Comparison of ENCODE assay signal across 10 cellular contexts in genomic region chr5:93584531-93585053, GRCh38. TPM values are rescaled to one million over a fixed set of nuclear protein-coding genes. Genes with fewer than 3 reads are reported as not detected.
DNase-seq lines count a peak whose midpoint lies in the region; ATAC-seq and TF ChIP-seq lines count a peak whose summit lies in the region.
"Had no signal": no experiment of that assay in that cellular context is flagged by ENCODE, and none has a peak within 500 bp of the region (broad histone marks: within the 10 kb centered on the region; RNA-seq: fewer than 3 reads in every experiment).

No MANE protein-coding gene starts in this region.

- POLR2A ChIA-PET in activated CD4-positive, alpha-beta memory T cell treated with anti-CD3 and anti-CD28 coated beads for 36 hours (lab: Charles Lee): no interaction called here
- POLR2A ChIA-PET in activated CD4-positive, alpha-beta memory T cell treated with anti-CD3 and anti-CD28 coated beads, Interleukin-2, amount 10 ng/mL, durations not matched to agents 7 days and 5 days (lab: Charles Lee): no interaction called here

- DNase-seq in activated CD4-positive, alpha-beta memory T cell treated with anti-CD3 and anti-CD28 coated beads for 36 hours: no peak
- no peak for DNase-seq in activated CD4-positive, alpha-beta memory T cell treated with anti-CD3 and anti-CD28 coated beads, Interleukin-2, amount 10 ng/mL, durations not matched to agents 7 days and 5 days
- DNase-seq in SK-N-MC (ENCODE audit: low read depth, low spot score): no peak
- no peak for DNase-seq in iPS DF 6.9 (ENCODE audit: low read depth, low spot score)
- no peak for DNase-seq in testis
- no peak for DNase-seq in AML-193 (lab: John Stamatoyannopoulos, UW)
- DNase-seq: midbrain had no signal

- CTCF ChIA-PET in activated CD4-positive, alpha-beta memory T cell treated with anti-CD3 and anti-CD28 coated beads for 36 hours (lab: Charles Lee): no interaction called here
- CTCF ChIA-PET in activated CD4-positive, alpha-beta memory T cell treated with anti-CD3 and anti-CD28 coated beads, Interleukin-2, amount 10 ng/mL, durations not matched to agents 7 days and 5 days (lab: Charles Lee): no interaction called here

- H3K9me3 Mint-ChIP-seq in activated CD4-positive, alpha-beta memory T cell treated with anti-CD3 and anti-CD28 coated beads for 36 hours: no peaks in the 10 kb centered on the region
- no peaks in the 10 kb centered on the region for H3K9me3 Mint-ChIP-seq in activated CD4-positive, alpha-beta memory T cell treated with anti-CD3 and anti-CD28 coated beads, Interleukin-2, amount 10 ng/mL, durations not matched to agents 7 days and 5 days

- no peak for TF ChIP-seq POLR2A in testis (IDR thresholded peaks at IDR 0.05)

- H3K4me1 Mint-ChIP-seq in activated CD4-positive, alpha-beta memory T cell treated with anti-CD3 and anti-CD28 coated beads for 36 hours (ENCODE audit: low read depth): peaks cover 35% of the 10 kb centered on the region
- peaks cover 35% of the 10 kb centered on the region for H3K4me1 Mint-ChIP-seq in activated CD4-positive, alpha-beta memory T cell treated with anti-CD3 and anti-CD28 coated beads, Interleukin-2, amount 10 ng/mL, durations not matched to agents 7 days and 5 days

- peak overlapping the region; percentile 99 for H3K4me3 ChIP-seq in SK-N-MC
- H3K4me3 ChIP-seq in iPS DF 6.9 (ENCODE audit: low read length): peak overlapping the region; percentile 32; the same call in 1 of the 2 replicates
- peak overlapping the region; percentile 59 to 65 for H3K4me3 ChIP-seq in testis

- H3K27ac ChIP-seq in SK-N-MC (no peak overlapping the region), iPS DF 6.9 (ENCODE audit: low read length) (no peak overlapping the region), testis (peak overlapping the region in 1 of 2 donors; percentile 77)

- H3K36me3 Mint-ChIP-seq in activated CD4-positive, alpha-beta memory T cell treated with anti-CD3 and anti-CD28 coated beads for 36 hours: peaks cover 13% of the 10 kb centered on the region
- H3K36me3 Mint-ChIP-seq in activated CD4-positive, alpha-beta memory T cell treated with anti-CD3 and anti-CD28 coated beads, Interleukin-2, amount 10 ng/mL, durations not matched to agents 7 days and 5 days (ENCODE audit: low read depth): peaks cover 13% of the 10 kb centered on the region

- intact Hi-C loops in activated CD4-positive, alpha-beta memory T cell treated with anti-CD3 and anti-CD28 coated beads for 36 hours (cut with micrococcal nuclease): loop anchor here (5.0 to 10.0 kb wide), 3 partner anchors 1153 to 1270 kb away; no protein-coding TSS in a partner anchor
- intact Hi-C loops in testis (cut with DNase I; ENCODE audit: low total_unique reads): no loop called here

- peak overlapping the region; percentile 32 for H3K4me3 Mint-ChIP-seq in activated CD4-positive, alpha-beta memory T cell treated with anti-CD3 and anti-CD28 coated beads for 36 hours
- H3K4me3 Mint-ChIP-seq in activated CD4-positive, alpha-beta memory T cell treated with anti-CD3 and anti-CD28 coated beads, Interleukin-2, amount 10 ng/mL, durations not matched to agents 7 days and 5 days: no peak overlapping the region

- H3K9me3 ChIP-seq in SK-N-MC (ENCODE audit: low read depth, low read length) (no peaks in the 10 kb centered on the region), iPS DF 6.9 (ENCODE audit: control insufficient read depth, insufficient read depth, low read length) (no peaks in the 10 kb centered on the region), testis (no peaks in the 10 kb centered on the region)

- no peak overlapping the region for H3K9ac ChIP-seq in SK-N-MC (ENCODE audit: insufficient read length)

- no peak overlapping the region for H3K27ac Mint-ChIP-seq in activated CD4-positive, alpha-beta memory T cell treated with anti-CD3 and anti-CD28 coated beads for 36 hours
- no peak overlapping the region for H3K27ac Mint-ChIP-seq in activated CD4-positive, alpha-beta memory T cell treated with anti-CD3 and anti-CD28 coated beads, Interleukin-2, amount 10 ng/mL, durations not matched to agents 7 days and 5 days

- no peak for TF ChIP-seq CTCF in testis (IDR thresholded peaks at IDR 0.05)

- H3K4me1 ChIP-seq in iPS DF 6.9 (ENCODE audit: control insufficient read depth, insufficient read depth, low read length): 0 out of 2 replicates have a peak, but pooled peaks cover 2% of the 10 kb centered on the region
- H3K4me1 ChIP-seq in testis: no peaks in the 10 kb centered on the region

- peaks cover 9% of the 10 kb centered on the region; the same call in 1 of the 2 replicates for H3K36me3 ChIP-seq in SK-N-MC (ENCODE audit: insufficient read depth, low read length)
- H3K36me3 ChIP-seq in iPS DF 6.9 (ENCODE audit: control insufficient read depth, insufficient read depth, low read length): no peaks in the 10 kb centered on the region; the same call in 1 of the 2 replicates
- H3K36me3 ChIP-seq in testis (ENCODE audit: low read depth, missing control alignments): no peaks in the 10 kb centered on the region

- H3K27me3 Mint-ChIP-seq in activated CD4-positive, alpha-beta memory T cell treated with anti-CD3 and anti-CD28 coated beads for 36 hours: peaks cover 47% of the 10 kb centered on the region
- H3K27me3 Mint-ChIP-seq in activated CD4-positive, alpha-beta memory T cell treated with anti-CD3 and anti-CD28 coated beads, Interleukin-2, amount 10 ng/mL, durations not matched to agents 7 days and 5 days: peaks cover 54% of the 10 kb centered on the region

- peaks cover 63% of the 10 kb centered on the region for H3K27me3 ChIP-seq in iPS DF 6.9 (ENCODE audit: control insufficient read depth, insufficient read depth, low read length)
- no peaks in the 10 kb centered on the region for H3K27me3 ChIP-seq in testis

- ATAC-seq in HG02798 (IDR thresholded peaks at IDR 0.05; ENCODE audit: poor library complexity, unreplicated experiment) (no peak), HG03280 (IDR thresholded peaks at IDR 0.05; ENCODE audit: unreplicated experiment) (no peak)

- WGBS in iPS DF 6.9 (ENCODE audit: insufficient coverage, insufficient read length): no CpG with 5 or more reads among the region's 54 CpGs
- WGBS in testis, 2 donors: 0% methylated on average over 40 of the region's 54 CpGs; no CpG with 5 or more reads in 1 of the 2 donors

RNA-seq across cellular contexts. Expression of gene NR2F1, which starts 1.6 kb away (rescaled TPM):
- total RNA-seq in activated CD4-positive, alpha-beta memory T cell treated with anti-CD3 and anti-CD28 coated beads for 36 hours: not detected
- not detected for total RNA-seq in activated CD4-positive, alpha-beta memory T cell treated with anti-CD3 and anti-CD28 coated beads, Interleukin-2, amount 10 ng/mL, durations not matched to agents 7 days and 5 days
- 10 to 100 TPM; 16.0 to 22.7 TPM for total RNA-seq in testis
- 16.9 TPM for polyA plus RNA-seq in testis (ENCODE audit: insufficient read depth, low read depth, low replicate concordance)
- polyA plus RNA-seq: IgD-negative memory B cell had no signal

RNA-seq across cellular contexts. Expression of gene NR2F1-AS1, which starts 3.6 kb away (rescaled TPM):
- total RNA-seq in activated CD4-positive, alpha-beta memory T cell treated with anti-CD3 and anti-CD28 coated beads for 36 hours: not detected
- total RNA-seq in activated CD4-positive, alpha-beta memory T cell treated with anti-CD3 and anti-CD28 coated beads, Interleukin-2, amount 10 ng/mL, durations not matched to agents 7 days and 5 days: not detected
- 10 to 100 TPM; 15.6 to 20.6 TPM for total RNA-seq in testis
- 24.8 TPM for polyA plus RNA-seq in testis (ENCODE audit: insufficient read depth, low read depth, low replicate concordance)
- polyA plus RNA-seq: IgD-negative memory B cell had no signal

Comparison
In these comparisons a context has a peak if more than half of its experiments do, and no peak if none do; other contexts are left out.
1. H3K4me3 ChIP-seq: peak in every context shown above with its lines; median percentile 99 in SK-N-MC; 62 in testis; 32 in iPS DF 6.9.
2. RNA of gene NR2F1, which starts 1.6 kb away (total RNA-seq): 16.0 to 22.7 TPM in testis; not detected in activated CD4-positive, alpha-beta memory T cell treated with anti-CD3 and anti-CD28 coated beads for 36 hours and not detected in activated CD4-positive, alpha-beta memory T cell treated with anti-CD3 and anti-CD28 coated beads, Interleukin-2, amount 10 ng/mL, durations not matched to agents 7 days and 5 days; every median in the first group is over 10 times any median in the second.
3. RNA of gene NR2F1-AS1, which starts 3.6 kb away (total RNA-seq): 15.6 to 20.6 TPM in testis; not detected in activated CD4-positive, alpha-beta memory T cell treated with anti-CD3 and anti-CD28 coated beads for 36 hours and not detected in activated CD4-positive, alpha-beta memory T cell treated with anti-CD3 and anti-CD28 coated beads, Interleukin-2, amount 10 ng/mL, durations not matched to agents 7 days and 5 days; every median in the first group is over 10 times any median in the second.